Comparison of ENCODE assay signal across 1 cellular context in the genomic region with DNA sequence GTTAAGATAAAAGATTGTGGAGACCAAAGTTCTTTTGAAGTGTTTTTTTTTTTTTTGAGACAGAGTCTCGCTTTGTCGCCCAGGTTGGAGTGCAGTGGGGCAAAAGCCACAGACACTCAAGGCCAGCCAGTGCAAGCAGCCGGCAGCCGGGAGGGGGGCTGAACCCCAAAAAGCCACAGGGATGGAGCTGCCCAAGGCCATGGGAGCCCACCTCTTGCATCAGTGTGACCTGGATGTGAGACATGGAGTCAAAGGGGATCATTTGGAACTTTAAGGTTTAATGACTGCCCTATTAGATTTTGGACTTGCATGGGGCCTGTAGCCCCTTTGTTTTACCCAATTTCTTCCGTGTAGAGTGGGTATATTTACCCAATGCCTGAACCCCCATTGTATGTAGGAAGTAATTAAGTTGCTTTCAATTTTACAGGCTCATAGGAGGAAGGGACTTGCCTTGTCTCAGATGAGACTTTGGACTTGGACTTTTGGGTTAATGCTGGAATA.
A peak's percentile ranks its signal among the peaks of the same experiment; 100 is the strongest.
TF ChIP-seq lines count a peak whose summit lies in the region.
"Not testable (repeated sequence)": the region's sequence is repeated elsewhere in the genome, so short reads cannot be mapped to it uniquely, and the experiment has no call there.

No MANE protein-coding gene starts in this region.

TF ChIP-seq in HepG2, 621 proteins besides CTCF, POLR2A, EP300 and RAD21 (continued from another document):
- TF ChIP-seq, protein P1, sequence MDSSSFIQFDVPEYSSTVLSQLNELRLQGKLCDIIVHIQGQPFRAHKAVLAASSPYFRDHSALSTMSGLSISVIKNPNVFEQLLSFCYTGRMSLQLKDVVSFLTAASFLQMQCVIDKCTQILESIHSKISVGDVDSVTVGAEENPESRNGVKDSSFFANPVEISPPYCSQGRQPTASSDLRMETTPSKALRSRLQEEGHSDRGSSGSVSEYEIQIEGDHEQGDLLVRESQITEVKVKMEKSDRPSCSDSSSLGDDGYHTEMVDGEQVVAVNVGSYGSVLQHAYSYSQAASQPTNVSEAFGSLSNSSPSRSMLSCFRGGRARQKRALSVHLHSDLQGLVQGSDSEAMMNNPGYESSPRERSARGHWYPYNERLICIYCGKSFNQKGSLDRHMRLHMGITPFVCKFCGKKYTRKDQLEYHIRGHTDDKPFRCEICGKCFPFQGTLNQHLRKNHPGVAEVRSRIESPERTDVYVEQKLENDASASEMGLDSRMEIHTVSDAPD (CRISPR knock-in tag; IDR thresholded peaks at IDR 0.05) = peak; percentile 21; the same call in 1 of the 2 replicates
- TF ChIP-seq ZNF292 (CRISPR knock-in tag; IDR thresholded peaks at IDR 0.05; ENCODE audit: borderline replicate concordance, low read depth) = 0 out of 2 replicates have a peak, but pooled peaks have one; percentile 48
- TF ChIP-seq, protein P2, sequence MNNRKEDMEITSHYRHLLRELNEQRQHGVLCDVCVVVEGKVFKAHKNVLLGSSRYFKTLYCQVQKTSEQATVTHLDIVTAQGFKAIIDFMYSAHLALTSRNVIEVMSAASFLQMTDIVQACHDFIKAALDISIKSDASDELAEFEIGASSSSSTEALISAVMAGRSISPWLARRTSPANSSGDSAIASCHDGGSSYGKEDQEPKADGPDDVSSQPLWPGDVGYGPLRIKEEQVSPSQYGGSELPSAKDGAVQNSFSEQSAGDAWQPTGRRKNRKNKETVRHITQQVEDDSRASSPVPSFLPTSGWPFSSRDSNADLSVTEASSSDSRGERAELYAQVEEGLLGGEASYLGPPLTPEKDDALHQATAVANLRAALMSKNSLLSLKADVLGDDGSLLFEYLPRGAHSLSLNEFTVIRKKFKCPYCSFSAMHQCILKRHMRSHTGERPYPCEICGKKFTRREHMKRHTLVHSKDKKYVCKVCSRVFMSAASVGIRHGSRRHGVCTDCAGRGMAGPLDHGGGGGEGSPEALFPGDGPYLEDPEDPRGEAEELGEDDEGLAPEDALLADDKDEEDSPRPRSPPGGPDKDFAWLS (CRISPR knock-in tag; IDR thresholded peaks at IDR 0.05; ENCODE audit: borderline replicate concordance) = peak; percentile 100
- TF ChIP-seq, protein P3, sequence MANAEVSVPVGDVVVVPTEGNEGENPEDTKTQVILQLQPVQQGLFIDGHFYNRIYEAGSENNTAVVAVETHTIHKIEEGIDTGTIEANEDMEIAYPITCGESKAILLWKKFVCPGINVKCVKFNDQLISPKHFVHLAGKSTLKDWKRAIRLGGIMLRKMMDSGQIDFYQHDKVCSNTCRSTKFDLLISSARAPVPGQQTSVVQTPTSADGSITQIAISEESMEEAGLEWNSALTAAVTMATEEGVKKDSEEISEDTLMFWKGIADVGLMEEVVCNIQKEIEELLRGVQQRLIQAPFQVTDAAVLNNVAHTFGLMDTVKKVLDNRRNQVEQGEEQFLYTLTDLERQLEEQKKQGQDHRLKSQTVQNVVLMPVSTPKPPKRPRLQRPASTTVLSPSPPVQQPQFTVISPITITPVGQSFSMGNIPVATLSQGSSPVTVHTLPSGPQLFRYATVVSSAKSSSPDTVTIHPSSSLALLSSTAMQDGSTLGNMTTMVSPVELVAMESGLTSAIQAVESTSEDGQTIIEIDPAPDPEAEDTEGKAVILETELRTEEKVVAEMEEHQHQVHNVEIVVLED (CRISPR knock-in tag; IDR thresholded peaks at IDR 0.05; ENCODE audit: borderline replicate concordance) = 0 out of 2 replicates have a peak, but pooled peaks have one; percentile 19
- peak; percentile 63 for TF ChIP-seq PHF21A (CRISPR knock-in tag; IDR thresholded peaks at IDR 0.05)
- TF ChIP-seq TCF12 (IDR thresholded peaks at IDR 0.05) = not testable (repeated sequence)
- 0 out of 2 replicates have a peak, but pooled peaks have one; percentile 45 for TF ChIP-seq TCF12 (CRISPR knock-in tag; IDR thresholded peaks at IDR 0.05)
- TF ChIP-seq, protein P4, sequence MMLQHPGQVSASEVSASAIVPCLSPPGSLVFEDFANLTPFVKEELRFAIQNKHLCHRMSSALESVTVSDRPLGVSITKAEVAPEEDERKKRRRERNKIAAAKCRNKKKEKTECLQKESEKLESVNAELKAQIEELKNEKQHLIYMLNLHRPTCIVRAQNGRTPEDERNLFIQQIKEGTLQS (CRISPR knock-in tag; IDR thresholded peaks at IDR 0.05) = peak; percentile 37; the same call in 1 of the 2 replicates
- peak; percentile 86 for TF ChIP-seq NCOR1 (IDR thresholded peaks at IDR 0.05; ENCODE audit: borderline replicate concordance, low read length)
- peak; percentile 31; the same call in 1 of the 2 replicates for TF ChIP-seq YEATS4 (CRISPR knock-in tag; IDR thresholded peaks at IDR 0.05; ENCODE audit: borderline replicate concordance)
- TF ChIP-seq, protein P5, sequence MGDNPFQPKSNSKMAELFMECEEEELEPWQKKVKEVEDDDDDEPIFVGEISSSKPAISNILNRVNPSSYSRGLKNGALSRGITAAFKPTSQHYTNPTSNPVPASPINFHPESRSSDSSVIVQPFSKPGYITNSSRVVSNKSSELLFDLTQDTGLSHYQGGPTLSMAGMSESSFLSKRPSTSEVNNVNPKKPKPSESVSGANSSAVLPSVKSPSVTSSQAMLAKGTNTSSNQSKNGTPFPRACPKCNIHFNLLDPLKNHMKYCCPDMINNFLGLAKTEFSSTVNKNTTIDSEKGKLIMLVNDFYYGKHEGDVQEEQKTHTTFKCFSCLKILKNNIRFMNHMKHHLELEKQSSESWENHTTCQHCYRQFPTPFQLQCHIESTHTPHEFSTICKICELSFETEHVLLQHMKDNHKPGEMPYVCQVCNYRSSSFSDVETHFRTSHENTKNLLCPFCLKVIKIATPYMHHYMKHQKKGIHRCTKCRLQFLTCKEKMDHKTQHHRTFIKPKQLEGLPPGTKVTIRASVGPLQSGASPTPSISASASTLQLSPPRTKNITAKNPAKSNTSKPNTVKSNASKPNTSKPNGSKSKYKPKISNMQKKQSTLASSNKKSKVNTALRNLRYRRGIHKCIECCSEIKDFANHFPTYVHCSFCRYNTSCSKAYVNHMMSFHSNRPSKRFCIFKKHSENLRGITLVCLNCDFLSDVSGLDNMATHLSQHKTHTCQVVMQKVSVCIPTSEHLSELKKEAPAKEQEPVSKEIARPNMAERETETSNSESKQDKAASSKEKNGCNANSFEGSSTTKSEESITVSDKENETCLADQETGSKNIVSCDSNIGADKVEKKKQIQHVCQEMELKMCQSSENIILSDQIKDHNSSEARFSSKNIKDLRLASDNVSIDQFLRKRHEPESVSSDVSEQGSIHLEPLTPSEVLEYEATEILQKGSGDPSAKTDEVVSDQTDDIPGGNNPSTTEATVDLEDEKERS (CRISPR knock-in tag; IDR thresholded peaks at IDR 0.05) = peak; percentile 81; the same call in 1 of the 2 replicates
TF ChIP-seq in HepG2: peak in this region for 126; not testable (repeated sequence) for 495.
